Comparison of ENCODE assay signal across 20 cellular contexts in genomic region chr9:13484186-13484585, GRCh38.
"Had no signal": no experiment of that assay in that cellular context is flagged by ENCODE, and none has a peak within 500 bp of the region (broad histone marks: within the 10 kb centered on the region; RNA-seq: fewer than 3 reads in every experiment).

No MANE protein-coding gene starts in this region.

- H3K4me1 ChIP-seq: esophagus squamous epithelium, SJSA1 had no signal

- H3K27ac ChIP-seq: esophagus squamous epithelium, ovary, SJSA1 had no signal

- H3K4me3 Mint-ChIP-seq: dendritic cell treated with granulocyte-macrophage colony-stimulating factor and Interleukin-4, amounts not matched to agents 40 ng/mL and 50 ng/mL, for 4 days; natural killer cell; T-helper 1 cell treated with Interleukin-12 subunit alpha and Interleukin-12 subunit beta and Interleukin-4 antibody, amounts not matched to agents 30 μg/mL and 1 μg/mL, for 36 hours had no signal

- H3K4me3 ChIP-seq: esophagus squamous epithelium, ovary, SJSA1 had no signal

- ATAC-seq: activated CD4-positive, CD25-positive, alpha-beta regulatory T cell treated with anti-CD3 and anti-CD28 coated beads, Interleukin-2, amount 50 U/mL, for 24 hours; natural killer cell had no signal

- H3K27ac Mint-ChIP-seq: dendritic cell treated with granulocyte-macrophage colony-stimulating factor and Interleukin-4, amounts not matched to agents 40 ng/mL and 50 ng/mL, for 4 days; natural killer cell; T-helper 1 cell treated with Interleukin-12 subunit alpha and Interleukin-12 subunit beta and Interleukin-4 antibody, amounts not matched to agents 30 μg/mL and 1 μg/mL, for 36 hours had no signal

- H3K9me3 ChIP-seq: esophagus squamous epithelium, ovary, SJSA1 had no signal

- H3K36me3 Mint-ChIP-seq: natural killer cell had no signal

- H3K36me3 ChIP-seq: esophagus squamous epithelium, ovary, SJSA1 had no signal

- DNase-seq: activated CD4-positive, alpha-beta T cell treated with anti-CD3 and anti-CD28 coated beads, Interleukin-2, amount 50 U/mL, for 1 hour; activated CD8-positive, alpha-beta memory T cell treated with anti-CD3 and anti-CD28 coated beads for 24 hours; activated CD8-positive, alpha-beta memory T cell treated with anti-CD3 and anti-CD28 coated beads, Interleukin-2, amount 50 U/mL, for 48 hours; activated effector memory CD4-positive, alpha-beta T cell treated with anti-CD3 and anti-CD28 coated beads, Interleukin-2, amount 50 U/mL, for 16 hours; activated naive CD4-positive, alpha-beta T cell treated with anti-CD3 and anti-CD28 coated beads, Interleukin-2, amount 50 U/mL, for 16 hours; activated T-cell treated with anti-CD3 and anti-CD28 coated beads, Interleukin-2, amount 50 U/mL, for 48 hours; effector CD8-positive, alpha-beta T cell; esophagus squamous epithelium; foreskin fibroblast; kidney glomerular epithelial cell; natural killer cell; stimulated activated CD4-positive, alpha-beta T cell treated with anti-CD3 and anti-CD28 coated beads, Interleukin-12 subunit alpha, Interleukin-12 subunit beta, amount 100 ng/mL, for 4 hours; stimulated activated CD4-positive, alpha-beta T cell treated with anti-CD3 and anti-CD28 coated beads, Interleukin-1b, Interleukin-23, amount 100 ng/mL, for 48 hours; stimulated activated naive CD4-positive, alpha-beta T cell treated with Interleukin-2 at 50 U/mL for 16 hours; trophoblast cell had no signal

- H3K27me3 Mint-ChIP-seq: dendritic cell treated with granulocyte-macrophage colony-stimulating factor and Interleukin-4, amounts not matched to agents 40 ng/mL and 50 ng/mL, for 4 days had no signal

- H3K4me1 Mint-ChIP-seq: natural killer cell had no signal

- H3K27me3 ChIP-seq: esophagus squamous epithelium, ovary, SJSA1 had no signal
